17 cellular contexts compared by ENCODE assay signal in the genomic region with DNA sequence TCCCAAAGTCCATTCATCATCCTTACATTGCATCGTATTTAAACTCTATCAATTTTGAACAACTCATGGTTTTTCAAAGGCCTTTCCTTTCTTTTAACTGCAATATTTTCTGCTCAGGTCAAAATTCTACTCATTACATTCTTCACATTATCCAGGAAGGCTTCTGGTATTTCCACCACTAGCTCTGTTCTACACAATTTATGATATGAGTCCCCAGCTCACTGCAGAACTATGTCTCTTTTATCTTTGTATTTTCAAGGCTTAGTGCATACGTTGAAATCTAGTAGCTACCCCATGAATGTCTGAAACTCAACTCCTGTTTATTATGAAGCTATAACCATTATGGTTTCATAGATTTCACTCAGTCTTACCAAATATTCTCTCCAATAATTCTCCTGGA.
"Had no signal": no experiment of that assay in that cellular context is flagged by ENCODE, and none has a peak within 500 bp of the region (broad histone marks: within the 10 kb centered on the region; RNA-seq: fewer than 3 reads in every experiment).

No MANE protein-coding gene starts in this region.

- H3K27me3 ChIP-seq: ascending aorta, esophagus squamous epithelium, heart right ventricle, upper lobe of left lung had no signal

- H3K9me3 ChIP-seq: ascending aorta, esophagus squamous epithelium, heart right ventricle, lower lobe of right lung, upper lobe of left lung had no signal

- H3K36me3 Mint-ChIP-seq: naive B cell had no signal

- H3K4me3 Mint-ChIP-seq: activated naive CD8-positive, alpha-beta T cell treated with anti-CD3 and anti-CD28 coated beads, Interleukin-2, amount 50 U/mL, for 24 hours; activated T-cell treated with anti-CD3 and anti-CD28 coated beads, Interleukin-2, amount 50 U/mL, for 4 hours; naive B cell; T-helper 1 cell treated with Interleukin-12 subunit alpha and Interleukin-12 subunit beta and Interleukin-4 antibody, amounts not matched to agents 30 μg/mL and 1 μg/mL, for 36 hours had no signal

- DNase-seq: activated CD4-positive, CD25-positive, alpha-beta regulatory T cell treated with anti-CD3 and anti-CD28 coated beads, Interleukin-2, amount 50 U/mL, for 72 hours; activated effector memory CD4-positive, alpha-beta T cell treated with anti-CD3 and anti-CD28 coated beads, Interleukin-2, amount 50 U/mL, for 16 hours; activated naive CD4-positive, alpha-beta T cell treated with anti-CD3 and anti-CD28 coated beads, Interleukin-2, amount 50 U/mL, for 16 hours; activated naive CD8-positive, alpha-beta T cell treated with anti-CD3 and anti-CD28 coated beads, Interleukin-2, amount 50 U/mL, for 24 hours; activated T-cell treated with anti-CD3 and anti-CD28 coated beads, Interleukin-2, amount 50 U/mL, for 4 hours; esophagus squamous epithelium; heart right ventricle; lower lobe of right lung; naive B cell; occipital lobe; stimulated activated CD4-positive, alpha-beta T cell treated with anti-CD3 and anti-CD28 coated beads, Interleukin-4, amount 100 ng/mL, for 24 hours; stimulated activated naive CD8-positive, alpha-beta T cell treated with anti-CD3 and anti-CD28 coated beads, Interleukin-15, Interleukin-2, amounts not matched to agents 100 U/mL and 50 U/mL, for 24 hours; upper lobe of left lung had no signal

- H3K9me3 Mint-ChIP-seq: activated naive CD8-positive, alpha-beta T cell treated with anti-CD3 and anti-CD28 coated beads, Interleukin-2, amount 50 U/mL, for 24 hours; activated T-cell treated with anti-CD3 and anti-CD28 coated beads, Interleukin-2, amount 50 U/mL, for 4 hours had no signal

- ATAC-seq: activated naive CD8-positive, alpha-beta T cell treated with anti-CD3 and anti-CD28 coated beads, Interleukin-2, amount 50 U/mL, for 24 hours; activated T-cell treated with anti-CD3 and anti-CD28 coated beads, Interleukin-2, amount 50 U/mL, for 4 hours; heart right ventricle; left lobe of liver; lower lobe of right lung; stimulated activated naive CD8-positive, alpha-beta T cell treated with anti-CD3 and anti-CD28 coated beads, Interleukin-15, Interleukin-2, amounts not matched to agents 100 U/mL and 50 U/mL, for 24 hours had no signal

- H3K36me3 ChIP-seq: ascending aorta, esophagus squamous epithelium, heart right ventricle, lower lobe of right lung, upper lobe of left lung had no signal

- H3K4me3 ChIP-seq: ascending aorta, coronary artery, esophagus squamous epithelium, heart right ventricle, lower lobe of right lung, upper lobe of left lung had no signal

- H3K27ac Mint-ChIP-seq: activated naive CD8-positive, alpha-beta T cell treated with anti-CD3 and anti-CD28 coated beads, Interleukin-2, amount 50 U/mL, for 24 hours; naive B cell; T-helper 1 cell treated with Interleukin-12 subunit alpha and Interleukin-12 subunit beta and Interleukin-4 antibody, amounts not matched to agents 30 μg/mL and 1 μg/mL, for 36 hours had no signal

- H3K27me3 Mint-ChIP-seq: activated naive CD8-positive, alpha-beta T cell treated with anti-CD3 and anti-CD28 coated beads, Interleukin-2, amount 50 U/mL, for 24 hours had no signal

- H3K4me1 Mint-ChIP-seq: naive B cell had no signal

- H3K4me1 ChIP-seq: ascending aorta, esophagus squamous epithelium, lower lobe of right lung, upper lobe of left lung had no signal
